12 cellular contexts compared by ENCODE assay signal in genomic region chr10:81866753-81867152, GRCh38. TPM values are rescaled to one million over a fixed set of nuclear protein-coding genes. Genes with fewer than 3 reads are reported as not detected.
DNase-seq lines count a peak whose midpoint lies in the region; ATAC-seq, FAIRE-seq and TF ChIP-seq lines count a peak whose summit lies in the region.
"Had no signal": no experiment of that assay in that cellular context is flagged by ENCODE, and none has a peak within 500 bp of the region (broad histone marks: within the 10 kb centered on the region; RNA-seq: fewer than 3 reads in every experiment).

No MANE protein-coding gene starts in this region.

- H3K9me3 ChIP-seq in BE2C: no peaks in the 10 kb centered on the region

- H3K4me3 ChIP-seq in BE2C (ENCODE audit: low read depth, low read length): no peak overlapping the region

- no peaks in the 10 kb centered on the region for H3K4me1 ChIP-seq in BE2C

- peaks cover 13% of the 10 kb centered on the region for H3K27me3 ChIP-seq in BE2C

- H3K36me3 ChIP-seq in BE2C: no peaks in the 10 kb centered on the region

- ATAC-seq in GM18867 (IDR thresholded peaks at IDR 0.05; ENCODE audit: unreplicated experiment): peak; percentile 97
- peak; percentile 100 for ATAC-seq in GM21786 (IDR thresholded peaks at IDR 0.05; ENCODE audit: unreplicated experiment)
- peak; percentile 99 for ATAC-seq in HG03460 (IDR thresholded peaks at IDR 0.05; ENCODE audit: unreplicated experiment)
- ATAC-seq in left lobe of liver: peak; percentile 70

- no peak for FAIRE-seq in RCC 7860 (lab: Jason Lieb, UNC)
- FAIRE-seq: endometrium had no signal

- TF ChIP-seq CTCF in BE2C (IDR thresholded peaks at IDR 0.05; ENCODE audit: low read depth, low read length): no peak

- DNase-seq in left lobe of liver (ENCODE audit: low spot score): no peak
- no peak for DNase-seq in NCI-H526 treated with DMSO at 0.1 percent for 48 hours (lab: John Stamatoyannopoulos, UW)
- DNase-seq in RCC 7860 (ENCODE audit: low spot score): no peak
- DNase-seq in BE2C: no peak
- no peak for DNase-seq in mucosa of gallbladder (ENCODE audit: low spot score)
- DNase-seq: activated gamma-delta T cell treated with Interleukin-2 at 50 U/mL for 16 hours, DND-41, NCI-H2107 had no signal

RNA-seq across cellular contexts. Expression of gene NRG3, which starts 8.2 kb away (rescaled TPM):
- total RNA-seq in left lobe of liver: 1.1 TPM
- polyA plus RNA-seq in BE2C (2012; ENCODE audit: insufficient read depth, insufficient read length, low read depth): 7.7 TPM
- 14.6 TPM for total RNA-seq in mucosa of gallbladder
